21 cellular contexts compared by ENCODE assay signal in genomic region chr12:126112849-126113248, GRCh38.
"Had no signal": no experiment of that assay in that cellular context is flagged by ENCODE, and none has a peak within 500 bp of the region (broad histone marks: within the 10 kb centered on the region; RNA-seq: fewer than 3 reads in every experiment).

No MANE protein-coding gene starts in this region.

- H3K27me3 ChIP-seq: colonic mucosa, esophagus squamous epithelium, foreskin keratinocyte, hepatocyte, left lung had no signal

- H3K4me1 ChIP-seq: colonic mucosa, esophagus squamous epithelium, foreskin keratinocyte, gastroesophageal sphincter, heart left ventricle, left lung, lower lobe of right lung had no signal

- H3K27ac ChIP-seq: colonic mucosa, epithelial cell of prostate, esophagus squamous epithelium, foreskin keratinocyte, gastroesophageal sphincter, heart left ventricle, hepatocyte, left lung, lower lobe of right lung had no signal

- H3K36me3 ChIP-seq: colonic mucosa, esophagus squamous epithelium, gastroesophageal sphincter, heart left ventricle, left lung, lower lobe of right lung had no signal

- H2AFZ ChIP-seq: hepatocyte had no signal

- H3K9me3 ChIP-seq: colonic mucosa, esophagus squamous epithelium, gastroesophageal sphincter, heart left ventricle, left lung, lower lobe of right lung had no signal

- H3K79me2 ChIP-seq: hepatocyte had no signal

- H3K4me3 ChIP-seq: colonic mucosa, esophagus squamous epithelium, gastroesophageal sphincter, heart left ventricle, hepatocyte, left lung, lower lobe of right lung, mucosa of descending colon had no signal

- DNase-seq: colonic mucosa; cortex of kidney; effector CD8-positive, alpha-beta T cell; effector memory CD8-positive, alpha-beta T cell; endodermal cell; erythroblast; esophagus squamous epithelium; foreskin keratinocyte; heart left ventricle; hypothalamus; immature natural killer cell; left cardiac atrium; left lung; left ventricle myocardium superior; lower lobe of right lung; mesenchymal stem cell; mucosa of descending colon; naive B cell had no signal

- H3K4me2 ChIP-seq: hepatocyte had no signal
